11 cellular contexts compared by ENCODE assay signal in genomic region chr3:5160926-5161858, GRCh38. TPM values are rescaled to one million over a fixed set of nuclear protein-coding genes. Genes with fewer than 3 reads are reported as not detected.
DNase-seq lines count a peak whose midpoint lies in the region; ATAC-seq and TF ChIP-seq lines count a peak whose summit lies in the region.
"Had no signal": no experiment of that assay in that cellular context is flagged by ENCODE, and none has a peak within 500 bp of the region (broad histone marks: within the 10 kb centered on the region; RNA-seq: fewer than 3 reads in every experiment).

No MANE protein-coding gene starts in this region.

- WGBS in sigmoid colon, 2 donors = 77% methylated on average over 4 of the region's 4 CpGs

- peaks cover 0 to 29% (median 20%) of the 10 kb centered on the region in 4 donors for H3K4me1 ChIP-seq in sigmoid colon
- H3K4me1 ChIP-seq: colonic mucosa had no signal

- TF ChIP-seq EP300 in sigmoid colon (IDR thresholded peaks at IDR 0.05) = no peak

- H3K4me3 ChIP-seq in SU-DHL-6 (ENCODE audit: insufficient read depth, low read length, poor library complexity, severe bottlenecking) = no peak overlapping the region
- H3K4me3 ChIP-seq in sigmoid colon = no peak overlapping the region
- H3K4me3 ChIP-seq: colonic mucosa had no signal

- no peaks in the 10 kb centered on the region for H3K36me3 ChIP-seq in SU-DHL-6 (ENCODE audit: low read length)
- H3K36me3 ChIP-seq in sigmoid colon = no peaks in the 10 kb centered on the region
- H3K36me3 ChIP-seq: colonic mucosa had no signal

- TF ChIP-seq POLR2A in sigmoid colon (IDR thresholded peaks at IDR 0.05) = no peak

- H3K27me3 ChIP-seq in SU-DHL-6 (ENCODE audit: low read length) = no peaks in the 10 kb centered on the region
- H3K27me3 ChIP-seq in sigmoid colon = no peaks in the 10 kb centered on the region
- H3K27me3 ChIP-seq: colonic mucosa had no signal

- peak overlapping the region; percentile 28 for H3K27ac ChIP-seq in SU-DHL-6 (ENCODE audit: low read depth, low read length)
- H3K27ac ChIP-seq in sigmoid colon = no peak overlapping the region
- H3K27ac ChIP-seq: colonic mucosa had no signal

- no peak for TF ChIP-seq CTCF in SU-DHL-6 (IDR thresholded peaks at IDR 0.05; ENCODE audit: insufficient read depth, low read length, poor library complexity, severe bottlenecking)
- TF ChIP-seq CTCF in sigmoid colon (IDR thresholded peaks at IDR 0.05) = no peak

- H3K9ac ChIP-seq in SU-DHL-6 (ENCODE audit: low read length) = 0 out of 2 replicates have a peak overlapping the region, but pooled peaks have one; percentile 9

- peak; percentile 7 for DNase-seq in AG08395 (ENCODE audit: low spot score)
- peak; percentile 68 for DNase-seq in EL
- peak; percentile 12 for DNase-seq in iPS-NIHi7 (ENCODE audit: extremely low spot score)
- no peak for DNase-seq in sigmoid colon
- no peak for DNase-seq in NOMO-1 treated with DMSO at 0.1 percent for 48 hours (lab: John Stamatoyannopoulos, UW; ENCODE audit: unreplicated experiment)
- DNase-seq in ureter (ENCODE audit: low spot score) = no peak
- DNase-seq: colonic mucosa, kidney, NCI-H146 had no signal

- intact Hi-C loops in sigmoid colon (cut with DNase I) = no loop called here

- no peak overlapping the region for H2AFZ ChIP-seq in SU-DHL-6 (ENCODE audit: low read depth, low read length, severe bottlenecking)

- no peaks in the 10 kb centered on the region for H3K9me2 ChIP-seq in SU-DHL-6 (replicated peaks; ENCODE audit: insufficient read depth, low read length)

- no peaks in the 10 kb centered on the region for H3K9me3 ChIP-seq in SU-DHL-6 (ENCODE audit: insufficient read depth, low read length)
- H3K9me3 ChIP-seq in sigmoid colon = no peaks in the 10 kb centered on the region
- H3K9me3 ChIP-seq: colonic mucosa had no signal

- H3F3A ChIP-seq in SU-DHL-6 (ENCODE audit: insufficient read depth) = 0 out of 2 replicates have a peak, but pooled peaks cover 4% of the 10 kb centered on the region

- peak overlapping the region; percentile 32 for H3K4me2 ChIP-seq in SU-DHL-6 (ENCODE audit: low read depth, low read length, poor library complexity, severe bottlenecking)

- ATAC-seq in HG03095 (IDR thresholded peaks at IDR 0.05; ENCODE audit: unreplicated experiment) = no peak

- peaks cover 97% of the 10 kb centered on the region for H3K79me2 ChIP-seq in SU-DHL-6 (ENCODE audit: insufficient read depth, low read length)

- H4K20me1 ChIP-seq in SU-DHL-6 (ENCODE audit: low read depth, low read length) = no peaks in the 10 kb centered on the region; the same call in 1 of the 2 replicates

RNA-seq across cellular contexts. Expression of gene EDEM1, which starts 26.3 kb away (rescaled TPM):
- 10 to 100 TPM; 14.3 to 23.8 (median 20.5) TPM for total RNA-seq in sigmoid colon
- polyA plus RNA-seq in sigmoid colon = 10 to 100 TPM in 1 of 3 donors, 1 to 10 TPM in 2; 3.6 to 22.2 (median 5.1) TPM
- 57.3 TPM for total RNA-seq in ureter

RNA-seq across cellular contexts. Expression of gene ARL8B, which starts 39.1 kb away (rescaled TPM):
- total RNA-seq in sigmoid colon (10 to 100 TPM; 47.2 to 55.9 (median 50.3) TPM), ureter (70.4 TPM)
- 10 to 100 TPM; 28.2 to 36.5 (median 35.8) TPM for polyA plus RNA-seq in sigmoid colon

Comparison
In these comparisons a context has a peak if more than half of its experiments do, and no peak if none do; other contexts are left out.
1. DNase-seq: peak in AG08395 (single experiment), EL (single experiment) and iPS-NIHi7 (single experiment); none in sigmoid colon (single experiment), NOMO-1 treated with DMSO at 0.1 percent for 48 hours (single experiment) and ureter (single experiment).